Comparison of ENCODE assay signal across 2 cellular contexts in genomic region chr20:34744340-34744739, GRCh38.
TF ChIP-seq lines count a peak whose summit lies in the region.

No MANE protein-coding gene starts in this region.

TF ChIP-seq in HepG2, 621 proteins besides CTCF, POLR2A, EP300 and RAD21:
- TF ChIP-seq MAFK (conservative IDR thresholded peaks at IDR 0.05 in 1 of 2, IDR thresholded peaks at IDR 0.05 in 1 of 2; ENCODE audit: low read length in 2 of 2) (peak; percentile 100), MAFF (IDR thresholded peaks at IDR 0.05; ENCODE audit: low read depth, low read length) (peak; percentile 100), ZNF713 (CRISPR knock-in tag; IDR thresholded peaks at IDR 0.05) (no peak), RORA (CRISPR knock-in tag; IDR thresholded peaks at IDR 0.05) (no peak), MAFG (CRISPR knock-in tag; IDR thresholded peaks at IDR 0.05) (peak; percentile 80)
TF ChIP-seq in HepG2: peak in this region for 3.

TF ChIP-seq in K562, 482 proteins besides CTCF, POLR2A, EP300 and RAD21:
- TF ChIP-seq MAFG (tag; conservative IDR thresholded peaks at IDR 0.05) = peak; percentile 95
- no peak for TF ChIP-seq TCF15 (CRISPR knock-in tag; IDR thresholded peaks at IDR 0.05)
- TF ChIP-seq, protein P1, sequence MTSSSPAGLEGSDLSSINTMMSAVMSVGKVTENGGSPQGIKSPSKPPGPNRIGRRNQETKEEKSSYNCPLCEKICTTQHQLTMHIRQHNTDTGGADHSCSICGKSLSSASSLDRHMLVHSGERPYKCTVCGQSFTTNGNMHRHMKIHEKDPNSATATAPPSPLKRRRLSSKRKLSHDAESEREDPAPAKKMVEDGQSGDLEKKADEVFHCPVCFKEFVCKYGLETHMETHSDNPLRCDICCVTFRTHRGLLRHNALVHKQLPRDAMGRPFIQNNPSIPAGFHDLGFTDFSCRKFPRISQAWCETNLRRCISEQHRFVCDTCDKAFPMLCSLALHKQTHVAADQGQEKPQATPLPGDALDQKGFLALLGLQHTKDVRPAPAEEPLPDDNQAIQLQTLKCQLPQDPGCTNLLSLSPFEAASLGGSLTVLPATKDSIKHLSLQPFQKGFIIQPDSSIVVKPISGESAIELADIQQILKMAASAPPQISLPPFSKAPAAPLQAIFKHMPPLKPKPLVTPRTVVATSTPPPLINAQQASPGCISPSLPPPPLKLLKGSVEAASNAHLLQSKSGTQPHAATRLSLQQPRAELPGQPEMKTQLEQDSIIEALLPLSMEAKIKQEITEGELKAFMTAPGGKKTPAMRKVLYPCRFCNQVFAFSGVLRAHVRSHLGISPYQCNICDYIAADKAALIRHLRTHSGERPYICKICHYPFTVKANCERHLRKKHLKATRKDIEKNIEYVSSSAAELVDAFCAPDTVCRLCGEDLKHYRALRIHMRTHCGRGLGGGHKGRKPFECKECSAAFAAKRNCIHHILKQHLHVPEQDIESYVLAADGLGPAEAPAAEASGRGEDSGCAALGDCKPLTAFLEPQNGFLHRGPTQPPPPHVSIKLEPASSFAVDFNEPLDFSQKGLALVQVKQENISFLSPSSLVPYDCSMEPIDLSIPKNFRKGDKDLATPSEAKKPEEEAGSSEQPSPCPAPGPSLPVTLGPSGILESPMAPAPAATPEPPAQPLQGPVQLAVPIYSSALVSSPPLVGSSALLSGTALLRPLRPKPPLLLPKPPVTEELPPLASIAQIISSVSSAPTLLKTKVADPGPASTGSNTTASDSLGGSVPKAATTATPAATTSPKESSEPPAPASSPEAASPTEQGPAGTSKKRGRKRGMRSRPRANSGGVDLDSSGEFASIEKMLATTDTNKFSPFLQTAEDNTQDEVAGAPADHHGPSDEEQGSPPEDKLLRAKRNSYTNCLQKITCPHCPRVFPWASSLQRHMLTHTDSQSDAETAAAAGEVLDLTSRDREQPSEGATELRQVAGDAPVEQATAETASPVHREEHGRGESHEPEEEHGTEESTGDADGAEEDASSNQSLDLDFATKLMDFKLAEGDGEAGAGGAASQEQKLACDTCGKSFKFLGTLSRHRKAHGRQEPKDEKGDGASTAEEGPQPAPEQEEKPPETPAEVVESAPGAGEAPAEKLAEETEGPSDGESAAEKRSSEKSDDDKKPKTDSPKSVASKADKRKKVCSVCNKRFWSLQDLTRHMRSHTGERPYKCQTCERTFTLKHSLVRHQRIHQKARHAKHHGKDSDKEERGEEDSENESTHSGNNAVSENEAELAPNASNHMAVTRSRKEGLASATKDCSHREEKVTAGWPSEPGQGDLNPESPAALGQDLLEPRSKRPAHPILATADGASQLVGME (CRISPR knock-in tag; IDR thresholded peaks at IDR 0.05) = no peak
- TF ChIP-seq ZNF316 (IDR thresholded peaks at IDR 0.05) = peak; percentile 98
- TF ChIP-seq MAFK (IDR thresholded peaks at IDR 0.05; ENCODE audit: low read length) = peak; percentile 99
- TF ChIP-seq MAFF (IDR thresholded peaks at IDR 0.05; ENCODE audit: low read length) = peak; percentile 99
- TF ChIP-seq C11orf30 (IDR thresholded peaks at IDR 0.05; ENCODE audit: low read depth) = peak; percentile 96
- no peak for TF ChIP-seq SNRNP70 (optimal IDR thresholded peaks at IDR 0.05; ENCODE audit: low read depth, low read length)
